ENCODE assay signal across 1 cellular context in genomic region chr12:44876554-44877275, GRCh38.
TF ChIP-seq lines count a peak whose summit lies in the region.

No MANE protein-coding gene starts in this region.

TF ChIP-seq in GM12878, 131 proteins besides CTCF, POLR2A, EP300 and RAD21 (continued from another document):
- TF ChIP-seq REST (IDR thresholded peaks at IDR 0.05; ENCODE audit: low read depth, low read length) (peak; percentile 66), TCF7 (IDR thresholded peaks at IDR 0.05; ENCODE audit: borderline replicate concordance) (no peak), GATAD2B (conservative IDR thresholded peaks at IDR 0.05; ENCODE audit: low read depth) (no peak)
